In genomic region chr11:1852885-1853284, GRCh38 we compare ENCODE assay signal across 8 cellular contexts. TPM values are rescaled to one million over a fixed set of nuclear protein-coding genes. Genes with fewer than 3 reads are reported as not detected.
DNase-seq lines count a peak whose midpoint lies in the region; ATAC-seq and TF ChIP-seq lines count a peak whose summit lies in the region.

LSP1 (plus strand) TSS chr11:1853084; CDS start chr11:1853145, 61 bp downstream.

- in situ Hi-C loops in G401 (cut with HindIII; ENCODE audit: low sequenced_read_pairs) = no loop called here

- peak within 1 kb of the TSS; percentile 98 to 100 (median 99) for H3K4me3 Mint-ChIP-seq in T-cell
- H3K4me3 Mint-ChIP-seq in Caco-2 (ENCODE audit: unreplicated experiment) = no peak within 1 kb of the TSS

- H3K27ac Mint-ChIP-seq in T-cell (peak within 1 kb of the TSS; percentile 97 to 100), Caco-2 (ENCODE audit: unreplicated experiment) (no peak within 1 kb of the TSS)

- POLR2A ChIA-PET in T-cell (lab: Charles Lee) (no interaction called here), Caco-2 (lab: Charles Lee) (no interaction called here)

- peak; percentile 68 to 90 (median 84) for DNase-seq in T-cell
- DNase-seq in activated naive CD8-positive, alpha-beta T cell treated with anti-CD3 and anti-CD28 coated beads, Interleukin-2, amount 50 U/mL, for 16 hours (ENCODE audit: low read depth, low spot score) = peak; percentile 65
- DNase-seq in sciatic nerve (ENCODE audit: low spot score) = no peak
- no peak for DNase-seq in NCI-H446 treated with DMSO at 0.1 percent for 48 hours (lab: John Stamatoyannopoulos, UW)
- DNase-seq in G401 (ENCODE audit: low spot score) = no peak
- no peak for DNase-seq in Caco-2

- H3K4me3 ChIP-seq in Caco-2 (ENCODE audit: low read depth, low read length) = no peak within 1 kb of the TSS

- H3K27me3 Mint-ChIP-seq in T-cell (no peaks in the 10 kb centered on the region), Caco-2 (ENCODE audit: insufficient read depth, unreplicated experiment) (no peaks in the 10 kb centered on the region)

- H3K36me3 Mint-ChIP-seq in T-cell = peaks cover 6% of the 10 kb centered on the region
- H3K36me3 Mint-ChIP-seq in Caco-2 (ENCODE audit: insufficient read depth, unreplicated experiment) = no peaks in the 10 kb centered on the region

- H3K9me3 Mint-ChIP-seq in T-cell (no peaks in the 10 kb centered on the region), Caco-2 (ENCODE audit: unreplicated experiment) (no peaks in the 10 kb centered on the region)

- intact Hi-C loops in sciatic nerve (cut with DNase I) = no loop called here
- intact Hi-C loops in Caco-2 (cut with micrococcal nuclease; ENCODE audit: unreplicated experiment) = no loop called here

- ATAC-seq in GM18502 (IDR thresholded peaks at IDR 0.05; ENCODE audit: poor library complexity, unreplicated experiment) (peak; percentile 53), HG02938 (IDR thresholded peaks at IDR 0.05; ENCODE audit: unreplicated experiment) (peak; percentile 42), T-cell (replicated peaks in 1 of 4) (peak; percentile 73 to 81 (median 76)), sciatic nerve (no peak)

- no peaks in the 10 kb centered on the region for H3K27me3 ChIP-seq in Caco-2 (replicated peaks; ENCODE audit: control insufficient read depth, insufficient read depth, low read length)

- no TSS peak for BruUV-seq in Caco-2 (replicated peaks; lab: Mats Ljungman, UMichigan)

- no peaks in the 10 kb centered on the region for H3K36me3 ChIP-seq in Caco-2 (ENCODE audit: control insufficient read depth, insufficient read depth, low read length)

- no peaks in the 10 kb centered on the region for H3K9me3 ChIP-seq in Caco-2

- H3K4me1 ChIP-seq in Caco-2 = no peaks in the 10 kb centered on the region

- H3K4me1 Mint-ChIP-seq in T-cell = peaks cover 60 to 73% (median 67%) of the 10 kb centered on the region in 3 donors
- H3K4me1 Mint-ChIP-seq in Caco-2 (ENCODE audit: low read depth, unreplicated experiment) = no peaks in the 10 kb centered on the region

- no peak for TF ChIP-seq CTCF in Caco-2 (IDR thresholded peaks at IDR 0.05; ENCODE audit: insufficient read depth in 1 of 2, low read depth in 1 of 2, low read length in 1 of 2, severe bottlenecking in 1 of 2, unreplicated experiment in 1 of 2)

- CTCF ChIA-PET in T-cell (lab: Charles Lee) (interaction anchor here (0.5 to 0.6 kb wide), 2 partner anchors 20 to 29 kb away, joined by 6 read pairs; no protein-coding TSS in a partner anchor), Caco-2 (lab: Charles Lee) (no interaction called here)

RNA-seq across cellular contexts. Expression of gene LSP1, which starts in this region (rescaled TPM):
- total RNA-seq in T-cell (100 to 1,000 TPM; 286 to 514 (median 375) TPM), sciatic nerve (89.6 TPM), Caco-2 (2022) (1.5 TPM in 1 of 2 replicates, not detected in the other)
- total RNA-seq in G401 (2014; rRNA removed; shearing (Covaris generic)) = 0.20 TPM in 1 of 2 replicates, not detected in the other

Comparison
In these comparisons a context has a peak if more than half of its experiments do, and no peak if none do; other contexts are left out.
1. RNA of gene LSP1 (total RNA-seq): 286 to 514 TPM in T-cell and 89.6 TPM in sciatic nerve (single experiment); 1.5 TPM in Caco-2 and 0.20 TPM in G401; every median in the first group is over 10 times any median in the second.
2. DNase-seq: peak in T-cell (34 of 34) and activated naive CD8-positive, alpha-beta T cell treated with anti-CD3 and anti-CD28 coated beads, Interleukin-2, amount 50 U/mL, for 16 hours (single experiment); none in sciatic nerve (single experiment), NCI-H446 treated with DMSO at 0.1 percent for 48 hours (single experiment), G401 (single experiment) and Caco-2 (0 of 2).